In the genomic region with DNA sequence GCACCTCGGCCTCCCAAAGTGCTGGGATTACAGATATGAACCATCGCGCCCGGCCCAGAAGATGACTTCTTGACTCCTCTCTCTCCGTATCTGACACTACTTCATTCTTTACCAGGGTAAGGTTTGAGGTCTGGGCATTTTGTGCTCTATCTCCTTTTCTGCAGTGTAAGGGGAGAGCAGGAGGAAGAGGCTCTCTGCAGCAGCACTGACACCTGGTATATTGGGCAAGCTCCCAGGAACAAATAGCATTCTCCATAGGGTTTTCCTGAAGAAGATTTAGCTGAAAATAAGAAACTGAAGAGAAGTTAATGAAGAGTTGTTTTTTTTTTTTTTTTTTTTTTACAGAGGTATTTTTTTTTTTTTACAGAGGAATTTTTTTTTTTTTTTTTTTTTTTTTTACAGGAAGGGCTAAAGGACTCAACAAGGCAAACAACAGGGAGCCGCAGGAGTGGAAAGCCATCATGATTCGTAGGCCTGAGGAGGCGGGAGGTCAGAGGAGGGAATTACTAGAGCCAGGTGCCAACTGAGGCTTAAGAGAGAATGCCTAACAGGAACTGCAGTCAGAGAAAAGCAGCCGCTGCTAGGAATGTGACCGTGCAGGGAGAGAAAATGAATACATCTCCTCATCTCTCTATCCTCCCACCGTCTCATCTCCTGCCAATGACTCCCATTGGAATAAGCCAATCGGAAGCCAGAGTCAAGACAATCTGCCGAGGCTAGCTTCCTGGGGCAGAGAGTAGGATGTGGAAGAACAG, we compare ENCODE assay signal across 23 cellular contexts. TPM values are rescaled to one million over a fixed set of nuclear protein-coding genes. Genes with fewer than 3 reads are reported as not detected.
A peak's percentile ranks its signal among the peaks of the same experiment; 100 is the strongest.
DNase-seq lines count a peak whose midpoint lies in the region; ATAC-seq, FAIRE-seq and TF ChIP-seq lines count a peak whose summit lies in the region.
"Had no signal": no experiment of that assay in that cellular context is flagged by ENCODE, and none has a peak within 500 bp of the region (broad histone marks: within the 10 kb centered on the region; RNA-seq: fewer than 3 reads in every experiment).

No MANE protein-coding gene starts in this region.

- TF ChIP-seq EP300 in K562 (IDR thresholded peaks at IDR 0.05; ENCODE audit: low read length), result no peak

- FAIRE-seq in K562 (lab: Jason Lieb, UNC), result no peak

- ATAC-seq in K562 (peak; percentile 34; the same call in 1 of the 3 replicates), left ventricle myocardium superior (no peak), HG03521 (IDR thresholded peaks at IDR 0.05; ENCODE audit: unreplicated experiment) (no peak), GM18907 (IDR thresholded peaks at IDR 0.05; ENCODE audit: unreplicated experiment) (no peak)
- ATAC-seq: activated CD8-positive, alpha-beta T cell treated with anti-CD3 and anti-CD28 coated beads for 36 hours; right cardiac atrium; stimulated activated naive CD8-positive, alpha-beta T cell treated with anti-CD3 and anti-CD28 coated beads, Interleukin-15, Interleukin-2, amounts not matched to agents 100 U/mL and 50 U/mL, for 24 hours had no signal

- CTCF ChIA-PET in K562 (lab: Yijun Ruan, JAX; ENCODE audit: low intra/inter-chr PET ratio), result no interaction called here

- in situ Hi-C loops in K562 (cut with MboI), result no loop called here

- TF ChIP-seq POLR2A in K562 (conservative IDR thresholded peaks at IDR 0.05), result no peak

- TF ChIP-seq CTCF in K562 (IDR thresholded peaks at IDR 0.05 in 2 of 3, conservative IDR thresholded peaks at IDR 0.05 in 1 of 3; ENCODE audit: insufficient read depth in 2 of 3, low read depth in 1 of 3, low read length in 3 of 3), result no peak
- no peak for TF ChIP-seq CTCF in GM20000 (IDR thresholded peaks at IDR 0.05; ENCODE audit: extremely low read depth, missing control alignments)

- no peaks in the 10 kb centered on the region for H4K20me1 ChIP-seq in K562 (replicated peaks; ENCODE audit: control insufficient read depth, insufficient read depth, low read length)

- H3K4me3 ChIP-seq in K562, result no peak overlapping the region
- H3K4me3 ChIP-seq: GM23248, hepatocyte, transverse colon had no signal

- peaks cover 16 to 17% of the 10 kb centered on the region in 2 experiments for H3K27me3 ChIP-seq in K562 (ENCODE audit: control insufficient read depth in 2 of 2, insufficient read depth in 2 of 2, low read length in 2 of 2)
- H3K27me3 ChIP-seq: hepatocyte, transverse colon had no signal

- DNase-seq in ELF-1 (ENCODE audit: low read depth, low spot score), result peak; percentile 54
- DNase-seq in NCI-H2029 treated with DMSO at 0.1 percent for 48 hours (lab: John Stamatoyannopoulos, UW), result peak; percentile 81
- DNase-seq in K562 (ENCODE audit: extremely low read depth in 1 of 4, low spot score in 3 of 4), result no peak
- DNase-seq in iPS-NIHi7 (ENCODE audit: extremely low spot score), result peak; percentile 58
- DNase-seq in GM20000 (ENCODE audit: low spot score), result no peak
- no peak for DNase-seq in left ventricle myocardium superior
- DNase-seq: activated CD8-positive, alpha-beta T cell treated with anti-CD3 and anti-CD28 coated beads for 36 hours; activated naive CD4-positive, alpha-beta T cell treated with anti-CD3 and anti-CD28 coated beads for 36 hours; activated T-cell treated with anti-CD3 and anti-CD28 coated beads, Interleukin-2, amount 50 U/mL, for 24 hours; anterior cingulate cortex; DMS79; GM23248; MV-4-11; nucleus accumbens; right cardiac atrium; stimulated activated naive CD8-positive, alpha-beta T cell treated with anti-CD3 and anti-CD28 coated beads, Interleukin-15, Interleukin-2, amounts not matched to agents 100 U/mL and 50 U/mL, for 24 hours; T-helper 1 cell; transverse colon had no signal

- H3K4me2 ChIP-seq in K562 (ENCODE audit: insufficient read depth, low read length), result no peak overlapping the region
- H3K4me2 ChIP-seq: hepatocyte had no signal

- H3K9me3 ChIP-seq in K562 (replicated peaks; ENCODE audit: control insufficient read depth, insufficient read depth, low read depth, low read length), result no peaks in the 10 kb centered on the region
- H3K9me3 ChIP-seq: transverse colon had no signal

- TF ChIP-seq RAD21 in K562 (CRISPR knock-in tag; conservative IDR thresholded peaks at IDR 0.05 in 1 of 2, IDR thresholded peaks at IDR 0.05 in 1 of 2), result no peak

- no peak overlapping the region for H3K27ac ChIP-seq in K562 (ENCODE audit: extremely low read depth, low read depth, low read length)
- H3K27ac ChIP-seq: GM23248, hepatocyte, HL-60, transverse colon had no signal

- no TSS peak for BruUV-seq in K562 (replicated peaks; lab: Mats Ljungman, UMichigan)

- H3K4me1 ChIP-seq in K562 (replicated peaks in 1 of 2; ENCODE audit: control insufficient read depth in 2 of 2, insufficient read depth in 2 of 2, low read length in 2 of 2), result no peaks in the 10 kb centered on the region
- H3K4me1 ChIP-seq: transverse colon had no signal

- POLR2A ChIA-PET in K562 (lab: Yijun Ruan, JAX), result interaction anchor here (0.5 to 0.9 kb wide), 3 partner anchors 10 to 357 kb away, joined by 3 to 4 read pairs (median 3); no protein-coding TSS in a partner anchor

- WGBS in K562 (ENCODE audit: insufficient coverage, low coverage, missing lambda C conversion rate), result 4% methylated on average over 12 of the region's 13 CpGs

- no peaks in the 10 kb centered on the region for H3K79me2 ChIP-seq in K562 (ENCODE audit: control insufficient read depth, insufficient read depth, low read length)
- H3K79me2 ChIP-seq: hepatocyte had no signal

- intact Hi-C loops in K562 (cut with micrococcal nuclease) (no loop called here), left ventricle myocardium superior (cut with micrococcal nuclease) (no loop called here)

- no peak overlapping the region for H3K9ac ChIP-seq in K562 (ENCODE audit: insufficient read depth in 1 of 2, low read depth in 2 of 2, low read length in 2 of 2)
- H3K9ac ChIP-seq: GM23248 had no signal

- H3K36me3 ChIP-seq in K562 (ENCODE audit: control insufficient read depth, insufficient read depth, low read length), result no peaks in the 10 kb centered on the region
- H3K36me3 ChIP-seq: transverse colon had no signal

- no peak overlapping the region for H2AFZ ChIP-seq in K562 (ENCODE audit: low read depth, low read length)
- H2AFZ ChIP-seq: GM23248, hepatocyte had no signal

- no peaks in the 10 kb centered on the region for H3K9me1 ChIP-seq in K562 (ENCODE audit: control insufficient read depth, insufficient read depth, low read length)

TF ChIP-seq in K562, 482 proteins besides CTCF, POLR2A, EP300 and RAD21 (continues in another document):
- no peak for TF ChIP-seq RBM15 (IDR thresholded peaks at IDR 0.05; ENCODE audit: insufficient read depth, low read length)
- TF ChIP-seq LARP7 (IDR thresholded peaks at IDR 0.05), result no peak
- TF ChIP-seq CHAMP1 (IDR thresholded peaks at IDR 0.05), result no peak
- no peak for TF ChIP-seq HSF4 (CRISPR knock-in tag; IDR thresholded peaks at IDR 0.05; ENCODE audit: borderline replicate concordance)
- no peak for TF ChIP-seq THRAP3 (IDR thresholded peaks at IDR 0.05; ENCODE audit: borderline replicate concordance)
- TF ChIP-seq, protein P1, sequence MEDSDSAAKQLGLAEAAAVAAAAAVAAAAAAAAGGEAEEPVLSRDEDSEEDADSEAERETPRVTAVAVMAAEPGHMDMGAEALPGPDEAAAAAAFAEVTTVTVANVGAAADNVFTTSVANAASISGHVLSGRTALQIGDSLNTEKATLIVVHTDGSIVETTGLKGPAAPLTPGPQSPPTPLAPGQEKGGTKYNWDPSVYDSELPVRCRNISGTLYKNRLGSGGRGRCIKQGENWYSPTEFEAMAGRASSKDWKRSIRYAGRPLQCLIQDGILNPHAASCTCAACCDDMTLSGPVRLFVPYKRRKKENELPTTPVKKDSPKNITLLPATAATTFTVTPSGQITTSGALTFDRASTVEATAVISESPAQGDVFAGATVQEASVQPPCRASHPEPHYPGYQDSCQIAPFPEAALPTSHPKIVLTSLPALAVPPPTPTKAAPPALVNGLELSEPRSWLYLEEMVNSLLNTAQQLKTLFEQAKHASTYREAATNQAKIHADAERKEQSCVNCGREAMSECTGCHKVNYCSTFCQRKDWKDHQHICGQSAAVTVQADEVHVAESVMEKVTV (CRISPR knock-in tag; IDR thresholded peaks at IDR 0.05), result no peak
- no peak for TF ChIP-seq SMAD1 (IDR thresholded peaks at IDR 0.05; ENCODE audit: low read depth, low read length, partially characterized antibody)

RNA-seq across cellular contexts. Expression of gene ADGRF4, which starts 34.7 kb away (rescaled TPM):
- total RNA-seq in K562 (2011; cell fraction: chromatin; rRNA removed; ENCODE audit: low replicate concordance), result not detected in 2 replicates
- not detected in 2 replicates for total RNA-seq in K562 (2011; cell fraction: nucleolus; rRNA removed)
- not detected in 2 replicates for total RNA-seq in K562 (2011; cell fraction: nucleoplasm; rRNA removed)
- total RNA-seq in K562 (2014; rRNA removed) (not detected in 2 replicates), K562 (2014; rRNA removed; fragmentation: Illumina TruSeq; extraction: Trizol) (not detected in 2 replicates), K562 (2015; rRNA removed; fragmentation: Illumina TruSeq; extraction: Trizol) (not detected in 2 replicates), K562 (2021) (not detected in 2 replicates), left ventricle myocardium superior (not detected)
- polyA plus RNA-seq in K562 (2011; rRNA removed) (not detected in 2 replicates), K562 (2014; fragmentation: Illumina TruSeq; extraction: Trizol) (not detected in 2 replicates), K562 (2014; fragmentation: Nextera tagmentation; extraction: Ambion mirVana) (not detected), K562 (2014; rRNA removed) (not detected in 2 replicates)
- polyA plus RNA-seq in K562 (2011; cell fraction: cytosol; rRNA removed), result not detected in 2 replicates
- polyA plus RNA-seq in K562 (2011; cell fraction: nucleus; rRNA removed), result not detected in 2 replicates
- polyA plus RNA-seq in K562 (2012), result 0.04 TPM in 1 of 2 replicates, not detected in the other
- polyA minus RNA-seq in K562 (2011; rRNA and poly(A)+ RNA removed), result not detected in 2 replicates
- not detected in 2 replicates for polyA minus RNA-seq in K562 (2011; cell fraction: cytosol; rRNA and poly(A)+ RNA removed)
- polyA minus RNA-seq in K562 (2011; cell fraction: nucleus; rRNA and poly(A)+ RNA removed), result not detected in 2 replicates
- total RNA-seq: activated CD8-positive, alpha-beta T cell treated with anti-CD3 and anti-CD28 coated beads for 36 hours; activated naive CD4-positive, alpha-beta T cell treated with anti-CD3 and anti-CD28 coated beads for 36 hours had no signal
- polyA plus RNA-seq: CD14-positive monocyte, GM23248 had no signal

Comparison
In these comparisons a context has a peak if more than half of its experiments do, and no peak if none do; other contexts are left out.
1. DNase-seq: peak in ELF-1 (single experiment), NCI-H2029 treated with DMSO at 0.1 percent for 48 hours (single experiment) and iPS-NIHi7 (single experiment); none in K562 (0 of 4), GM20000 (single experiment) and left ventricle myocardium superior (single experiment).